ENCODE assay signal across 1 cellular context in genomic region chr12:229441-230191, GRCh38.
TF ChIP-seq lines count a peak whose summit lies in the region.

No MANE protein-coding gene starts in this region.

TF ChIP-seq in GM23338, 12 proteins besides CTCF, POLR2A, EP300 and RAD21 (continued from another document):
- TF ChIP-seq REST (IDR thresholded peaks at IDR 0.05; ENCODE audit: unreplicated experiment): no peak
- no peak for TF ChIP-seq STAT1 (IDR thresholded peaks at IDR 0.05; ENCODE audit: unreplicated experiment)
- TF ChIP-seq ETS1 (IDR thresholded peaks at IDR 0.05): no peak
- TF ChIP-seq ZNF462 (CRISPR knock-in tag; IDR thresholded peaks at IDR 0.05): no peak
- TF ChIP-seq EZH2phosphoT487 (IDR thresholded peaks at IDR 0.05; ENCODE audit: unreplicated experiment): no peak
- TF ChIP-seq NANOG (IDR thresholded peaks at IDR 0.05; ENCODE audit: borderline replicate concordance): no peak
